Comparison of ENCODE assay signal across 8 cellular contexts in genomic region chr19:14475251-14476073, GRCh38. TPM values are rescaled to one million over a fixed set of nuclear protein-coding genes. Genes with fewer than 3 reads are reported as not detected.
DNase-seq lines count a peak whose midpoint lies in the region; ATAC-seq and TF ChIP-seq lines count a peak whose summit lies in the region.

PTGER1 (minus strand) TSS chr19:14475354; CDS start chr19:14474320, 1,034 bp downstream.

- peak; percentile 46 for TF ChIP-seq CTCF in left ventricle myocardium inferior (IDR thresholded peaks at IDR 0.05; ENCODE audit: borderline replicate concordance)
- TF ChIP-seq CTCF in epithelial cell of proximal tubule (conservative IDR thresholded peaks at IDR 0.05; ENCODE audit: low read depth, low read length) = peak; percentile 45
- peak; percentile 56 for TF ChIP-seq CTCF in retinal pigment epithelial cell (conservative IDR thresholded peaks at IDR 0.05; ENCODE audit: low read depth, low read length)

- peaks cover 55% of the 10 kb centered on the region for H3K4me1 ChIP-seq in left ventricle myocardium inferior

- H3K27ac ChIP-seq in left ventricle myocardium inferior (replicated peaks) = no peak within 1 kb of the TSS

- no peak for DNase-seq in left ventricle myocardium inferior
- no peak for DNase-seq in Right ventricle myocardium inferior (ENCODE audit: missing footprints)
- DNase-seq in SK-N-DZ (ENCODE audit: low spot score) = peak; percentile 53
- DNase-seq in epithelial cell of proximal tubule (ENCODE audit: low read depth) = no peak
- DNase-seq in retinal pigment epithelial cell (ENCODE audit: low read depth) = no peak
- no peak for DNase-seq in NCI-H1092 treated with DMSO at 0.1 percent for 48 hours (lab: John Stamatoyannopoulos, UW)
- DNase-seq in SHP77 (lab: John Stamatoyannopoulos, UW) = no peak

- no peaks in the 10 kb centered on the region for H3K9me3 ChIP-seq in left ventricle myocardium inferior (replicated peaks)

- H3K36me3 ChIP-seq in left ventricle myocardium inferior = peaks cover 40% of the 10 kb centered on the region

- peak within 1 kb of the TSS; percentile 54 for H3K4me3 ChIP-seq in left ventricle myocardium inferior
- peak within 1 kb of the TSS; percentile 45 for H3K4me3 ChIP-seq in epithelial cell of proximal tubule (ENCODE audit: low read depth, low read length)
- H3K4me3 ChIP-seq in retinal pigment epithelial cell (ENCODE audit: low read length) = peak within 1 kb of the TSS; percentile 24

- intact Hi-C loops in left ventricle myocardium inferior (cut with micrococcal nuclease) (no loop called here), Right ventricle myocardium inferior (cut with DNase I) (loop anchor here (10.0 kb wide), 1 partner anchor 331 kb away; no protein-coding TSS in a partner anchor)

- H3K27me3 ChIP-seq in left ventricle myocardium inferior (ENCODE audit: low read depth) = peaks cover 45% of the 10 kb centered on the region

- ATAC-seq in Right ventricle myocardium inferior = no peak
- no peak for ATAC-seq in HG03439 (IDR thresholded peaks at IDR 0.05; ENCODE audit: unreplicated experiment)

RNA-seq across cellular contexts. Expression of gene PTGER1, which starts in this region (rescaled TPM):
- total RNA-seq in left ventricle myocardium inferior (not detected), Right ventricle myocardium inferior (not detected), epithelial cell of proximal tubule (4.5 and 16.4 TPM in 2 replicates)
- polyA plus RNA-seq in SK-N-DZ (2014; cell fraction: cytosol; rRNA removed) = 2.9 and 4.9 TPM in 2 replicates
- 0.58 and 2.3 TPM in 2 replicates for polyA plus RNA-seq in SK-N-DZ (2014; cell fraction: nucleus; rRNA removed)
